ENCODE assay signal across 2 cellular contexts in the genomic region with DNA sequence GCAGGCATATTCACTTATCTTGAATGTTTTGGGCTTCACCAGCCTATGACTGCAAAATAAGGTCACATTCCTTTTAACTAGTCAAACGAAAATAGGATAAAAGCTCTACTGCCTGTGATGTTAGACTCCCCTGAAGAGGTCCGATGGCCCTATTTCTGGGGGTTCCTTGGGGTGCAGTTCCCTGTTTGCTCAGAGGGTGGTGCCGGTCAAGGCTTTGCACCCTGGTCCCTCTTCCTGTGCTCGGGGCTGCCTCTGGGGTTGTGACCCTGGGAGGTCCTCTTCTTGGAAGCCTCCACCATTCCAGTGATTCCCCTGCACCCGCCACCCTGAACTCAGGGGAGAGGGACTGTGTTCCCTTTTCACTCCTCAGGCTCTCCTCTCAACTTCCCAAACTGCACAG.
TF ChIP-seq lines count a peak whose summit lies in the region.

No MANE protein-coding gene starts in this region.

TF ChIP-seq in HCT116, 20 proteins besides CTCF, POLR2A, EP300 and RAD21:
- TF ChIP-seq, protein P1, sequence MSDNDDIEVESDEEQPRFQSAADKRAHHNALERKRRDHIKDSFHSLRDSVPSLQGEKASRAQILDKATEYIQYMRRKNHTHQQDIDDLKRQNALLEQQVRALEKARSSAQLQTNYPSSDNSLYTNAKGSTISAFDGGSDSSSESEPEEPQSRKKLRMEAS (IDR thresholded peaks at IDR 0.05) = no peak
- TF ChIP-seq JUND (IDR thresholded peaks at IDR 0.05) (no peak), SRF (IDR thresholded peaks at IDR 0.05; ENCODE audit: low read depth) (no peak), SP1 (IDR thresholded peaks at IDR 0.05; ENCODE audit: low read depth) (no peak), YY1 (IDR thresholded peaks at IDR 0.05; ENCODE audit: extremely low read depth, insufficient replicate concordance, low read depth, low read length) (no peak), EZH2 (IDR thresholded peaks at IDR 0.05) (no peak), EGR1 (IDR thresholded peaks at IDR 0.05; ENCODE audit: low read depth) (no peak), FOSL1 (IDR thresholded peaks at IDR 0.05; ENCODE audit: low read depth) (no peak), POLR2AphosphoS5 (IDR thresholded peaks at IDR 0.05; ENCODE audit: low read depth, low read length) (no peak), TCF7L2 (IDR thresholded peaks at IDR 0.05; ENCODE audit: borderline replicate concordance, extremely low read depth, insufficient read depth, insufficient read length) (no peak), ZFX (IDR thresholded peaks at IDR 0.05) (no peak), EZH2phosphoT487 (IDR thresholded peaks at IDR 0.05; ENCODE audit: borderline replicate concordance) (no peak), ZNF274 (IDR thresholded peaks at IDR 0.05; ENCODE audit: low read depth, low read length) (no peak), CBX3 (IDR thresholded peaks at IDR 0.05; ENCODE audit: low read depth) (no peak), ELF1 (IDR thresholded peaks at IDR 0.05; ENCODE audit: borderline replicate concordance, low read depth) (no peak)
- TF ChIP-seq, protein P2, sequence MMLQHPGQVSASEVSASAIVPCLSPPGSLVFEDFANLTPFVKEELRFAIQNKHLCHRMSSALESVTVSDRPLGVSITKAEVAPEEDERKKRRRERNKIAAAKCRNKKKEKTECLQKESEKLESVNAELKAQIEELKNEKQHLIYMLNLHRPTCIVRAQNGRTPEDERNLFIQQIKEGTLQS (IDR thresholded peaks at IDR 0.05) = no peak
- TF ChIP-seq, protein P3, sequence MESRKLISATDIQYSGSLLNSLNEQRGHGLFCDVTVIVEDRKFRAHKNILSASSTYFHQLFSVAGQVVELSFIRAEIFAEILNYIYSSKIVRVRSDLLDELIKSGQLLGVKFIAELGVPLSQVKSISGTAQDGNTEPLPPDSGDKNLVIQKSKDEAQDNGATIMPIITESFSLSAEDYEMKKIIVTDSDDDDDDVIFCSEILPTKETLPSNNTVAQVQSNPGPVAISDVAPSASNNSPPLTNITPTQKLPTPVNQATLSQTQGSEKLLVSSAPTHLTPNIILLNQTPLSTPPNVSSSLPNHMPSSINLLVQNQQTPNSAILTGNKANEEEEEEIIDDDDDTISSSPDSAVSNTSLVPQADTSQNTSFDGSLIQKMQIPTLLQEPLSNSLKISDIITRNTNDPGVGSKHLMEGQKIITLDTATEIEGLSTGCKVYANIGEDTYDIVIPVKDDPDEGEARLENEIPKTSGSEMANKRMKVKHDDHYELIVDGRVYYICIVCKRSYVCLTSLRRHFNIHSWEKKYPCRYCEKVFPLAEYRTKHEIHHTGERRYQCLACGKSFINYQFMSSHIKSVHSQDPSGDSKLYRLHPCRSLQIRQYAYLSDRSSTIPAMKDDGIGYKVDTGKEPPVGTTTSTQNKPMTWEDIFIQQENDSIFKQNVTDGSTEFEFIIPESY (IDR thresholded peaks at IDR 0.05; ENCODE audit: extremely low read depth, insufficient replicate concordance, low read length) = no peak
- TF ChIP-seq, protein P4, sequence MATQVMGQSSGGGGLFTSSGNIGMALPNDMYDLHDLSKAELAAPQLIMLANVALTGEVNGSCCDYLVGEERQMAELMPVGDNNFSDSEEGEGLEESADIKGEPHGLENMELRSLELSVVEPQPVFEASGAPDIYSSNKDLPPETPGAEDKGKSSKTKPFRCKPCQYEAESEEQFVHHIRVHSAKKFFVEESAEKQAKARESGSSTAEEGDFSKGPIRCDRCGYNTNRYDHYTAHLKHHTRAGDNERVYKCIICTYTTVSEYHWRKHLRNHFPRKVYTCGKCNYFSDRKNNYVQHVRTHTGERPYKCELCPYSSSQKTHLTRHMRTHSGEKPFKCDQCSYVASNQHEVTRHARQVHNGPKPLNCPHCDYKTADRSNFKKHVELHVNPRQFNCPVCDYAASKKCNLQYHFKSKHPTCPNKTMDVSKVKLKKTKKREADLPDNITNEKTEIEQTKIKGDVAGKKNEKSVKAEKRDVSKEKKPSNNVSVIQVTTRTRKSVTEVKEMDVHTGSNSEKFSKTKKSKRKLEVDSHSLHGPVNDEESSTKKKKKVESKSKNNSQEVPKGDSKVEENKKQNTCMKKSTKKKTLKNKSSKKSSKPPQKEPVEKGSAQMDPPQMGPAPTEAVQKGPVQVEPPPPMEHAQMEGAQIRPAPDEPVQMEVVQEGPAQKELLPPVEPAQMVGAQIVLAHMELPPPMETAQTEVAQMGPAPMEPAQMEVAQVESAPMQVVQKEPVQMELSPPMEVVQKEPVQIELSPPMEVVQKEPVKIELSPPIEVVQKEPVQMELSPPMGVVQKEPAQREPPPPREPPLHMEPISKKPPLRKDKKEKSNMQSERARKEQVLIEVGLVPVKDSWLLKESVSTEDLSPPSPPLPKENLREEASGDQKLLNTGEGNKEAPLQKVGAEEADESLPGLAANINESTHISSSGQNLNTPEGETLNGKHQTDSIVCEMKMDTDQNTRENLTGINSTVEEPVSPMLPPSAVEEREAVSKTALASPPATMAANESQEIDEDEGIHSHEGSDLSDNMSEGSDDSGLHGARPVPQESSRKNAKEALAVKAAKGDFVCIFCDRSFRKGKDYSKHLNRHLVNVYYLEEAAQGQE (IDR thresholded peaks at IDR 0.05; ENCODE audit: low read depth) = no peak

TF ChIP-seq in GM12878, 131 proteins besides CTCF, POLR2A, EP300 and RAD21:
- TF ChIP-seq, protein P5, sequence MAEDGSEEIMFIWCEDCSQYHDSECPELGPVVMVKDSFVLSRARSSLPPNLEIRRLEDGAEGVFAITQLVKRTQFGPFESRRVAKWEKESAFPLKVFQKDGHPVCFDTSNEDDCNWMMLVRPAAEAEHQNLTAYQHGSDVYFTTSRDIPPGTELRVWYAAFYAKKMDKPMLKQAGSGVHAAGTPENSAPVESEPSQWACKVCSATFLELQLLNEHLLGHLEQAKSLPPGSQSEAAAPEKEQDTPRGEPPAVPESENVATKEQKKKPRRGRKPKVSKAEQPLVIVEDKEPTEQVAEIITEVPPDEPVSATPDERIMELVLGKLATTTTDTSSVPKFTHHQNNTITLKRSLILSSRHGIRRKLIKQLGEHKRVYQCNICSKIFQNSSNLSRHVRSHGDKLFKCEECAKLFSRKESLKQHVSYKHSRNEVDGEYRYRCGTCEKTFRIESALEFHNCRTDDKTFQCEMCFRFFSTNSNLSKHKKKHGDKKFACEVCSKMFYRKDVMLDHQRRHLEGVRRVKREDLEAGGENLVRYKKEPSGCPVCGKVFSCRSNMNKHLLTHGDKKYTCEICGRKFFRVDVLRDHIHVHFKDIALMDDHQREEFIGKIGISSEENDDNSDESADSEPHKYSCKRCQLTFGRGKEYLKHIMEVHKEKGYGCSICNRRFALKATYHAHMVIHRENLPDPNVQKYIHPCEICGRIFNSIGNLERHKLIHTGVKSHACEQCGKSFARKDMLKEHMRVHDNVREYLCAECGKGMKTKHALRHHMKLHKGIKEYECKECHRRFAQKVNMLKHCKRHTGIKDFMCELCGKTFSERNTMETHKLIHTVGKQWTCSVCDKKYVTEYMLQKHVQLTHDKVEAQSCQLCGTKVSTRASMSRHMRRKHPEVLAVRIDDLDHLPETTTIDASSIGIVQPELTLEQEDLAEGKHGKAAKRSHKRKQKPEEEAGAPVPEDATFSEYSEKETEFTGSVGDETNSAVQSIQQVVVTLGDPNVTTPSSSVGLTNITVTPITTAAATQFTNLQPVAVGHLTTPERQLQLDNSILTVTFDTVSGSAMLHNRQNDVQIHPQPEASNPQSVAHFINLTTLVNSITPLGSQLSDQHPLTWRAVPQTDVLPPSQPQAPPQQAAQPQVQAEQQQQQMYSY (CRISPR knock-in tag; IDR thresholded peaks at IDR 0.05) = no peak
- TF ChIP-seq, protein P2 (IDR thresholded peaks at IDR 0.05; ENCODE audit: borderline replicate concordance, extremely low read depth, low read depth, low read length) = no peak
- TF ChIP-seq NRF1 (conservative IDR thresholded peaks at IDR 0.05; ENCODE audit: low read depth, low read length) (no peak), TARDBP (IDR thresholded peaks at IDR 0.05; ENCODE audit: borderline replicate concordance) (no peak), SPI1 (IDR thresholded peaks at IDR 0.05; ENCODE audit: borderline replicate concordance, insufficient read depth, low read depth, low read length) (no peak), ATF7 (IDR thresholded peaks at IDR 0.05; ENCODE audit: low read depth) (no peak), EZH2 (IDR thresholded peaks at IDR 0.05; ENCODE audit: borderline replicate concordance, control insufficient read depth, low read depth, low read length) (no peak), BCL11A (IDR thresholded peaks at IDR 0.05; ENCODE audit: low read depth, low read length) (no peak)
- TF ChIP-seq, protein P6, sequence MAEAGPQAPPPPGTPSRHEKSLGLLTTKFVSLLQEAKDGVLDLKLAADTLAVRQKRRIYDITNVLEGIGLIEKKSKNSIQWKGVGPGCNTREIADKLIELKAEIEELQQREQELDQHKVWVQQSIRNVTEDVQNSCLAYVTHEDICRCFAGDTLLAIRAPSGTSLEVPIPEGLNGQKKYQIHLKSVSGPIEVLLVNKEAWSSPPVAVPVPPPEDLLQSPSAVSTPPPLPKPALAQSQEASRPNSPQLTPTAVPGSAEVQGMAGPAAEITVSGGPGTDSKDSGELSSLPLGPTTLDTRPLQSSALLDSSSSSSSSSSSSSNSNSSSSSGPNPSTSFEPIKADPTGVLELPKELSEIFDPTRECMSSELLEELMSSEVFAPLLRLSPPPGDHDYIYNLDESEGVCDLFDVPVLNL (IDR thresholded peaks at IDR 0.05; ENCODE audit: low read depth, low read length) = no peak
